Comparison of ENCODE assay signal across 14 cellular contexts in the genomic region with DNA sequence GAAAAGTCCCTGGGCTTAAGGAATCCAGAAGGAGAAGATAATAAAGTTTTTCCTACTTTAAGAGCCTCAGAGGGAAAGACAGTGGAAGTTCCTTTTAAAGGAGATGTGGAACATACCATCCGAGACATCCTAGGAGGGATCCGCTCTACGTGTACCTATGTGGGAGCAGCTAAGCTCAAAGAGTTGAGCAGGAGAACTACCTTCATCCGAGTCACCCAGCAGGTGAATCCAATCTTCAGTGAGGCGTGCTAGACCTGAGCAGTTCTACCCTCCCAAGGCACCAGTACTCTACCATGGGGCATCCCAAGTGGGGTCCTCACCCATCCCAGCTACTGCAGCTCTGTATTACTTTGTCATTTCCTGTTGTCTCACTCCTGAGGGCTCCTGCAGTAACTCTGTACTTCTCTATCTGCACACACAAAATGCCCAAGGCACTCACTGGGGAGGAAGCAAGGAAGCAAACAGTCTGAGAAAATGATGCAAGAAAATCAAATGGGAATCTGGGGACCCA. TPM values are rescaled to one million over a fixed set of nuclear protein-coding genes. Genes with fewer than 3 reads are reported as not detected.
A peak's percentile ranks its signal among the peaks of the same experiment; 100 is the strongest.
DNase-seq lines count a peak whose midpoint lies in the region; ATAC-seq and TF ChIP-seq lines count a peak whose summit lies in the region.
"Had no signal": no experiment of that assay in that cellular context is flagged by ENCODE, and none has a peak within 500 bp of the region (broad histone marks: within the 10 kb centered on the region; RNA-seq: fewer than 3 reads in every experiment).

No MANE protein-coding gene starts in this region.

- CTCF ChIA-PET in activated CD8-positive, alpha-beta T cell treated with anti-CD3 and anti-CD28 coated beads for 36 hours (lab: Charles Lee): interaction anchor here (1.4 to 27.8 kb wide), 3 partner anchors 32 to 147 kb away, joined by 3 to 873 read pairs (median 4); a partner anchor contains a TSS

- no peaks in the 10 kb centered on the region for H3K27me3 Mint-ChIP-seq in stimulated activated naive CD8-positive, alpha-beta T cell treated with anti-CD3 and anti-CD28 coated beads, Interleukin-15, Interleukin-2, amounts not matched to agents 100 ng/mL and 50 ng/mL, for 24 hours
- no peaks in the 10 kb centered on the region for H3K27me3 Mint-ChIP-seq in activated CD8-positive, alpha-beta T cell treated with anti-CD3 and anti-CD28 coated beads for 36 hours
- no peaks in the 10 kb centered on the region for H3K27me3 Mint-ChIP-seq in type B pancreatic cell

- no peak for ATAC-seq in stimulated activated naive CD8-positive, alpha-beta T cell treated with anti-CD3 and anti-CD28 coated beads, Interleukin-15, Interleukin-2, amounts not matched to agents 100 U/mL and 50 U/mL, for 24 hours
- ATAC-seq in activated CD8-positive, alpha-beta T cell treated with anti-CD3 and anti-CD28 coated beads for 36 hours: no peak
- ATAC-seq in left lobe of liver: no peak
- ATAC-seq in HG02623 (IDR thresholded peaks at IDR 0.05; ENCODE audit: unreplicated experiment): no peak
- ATAC-seq in HG03280 (IDR thresholded peaks at IDR 0.05; ENCODE audit: unreplicated experiment): no peak

- peaks cover 71% of the 10 kb centered on the region for H3K36me3 Mint-ChIP-seq in stimulated activated naive CD8-positive, alpha-beta T cell treated with anti-CD3 and anti-CD28 coated beads, Interleukin-15, Interleukin-2, amounts not matched to agents 100 ng/mL and 50 ng/mL, for 24 hours (ENCODE audit: low read depth)
- H3K36me3 Mint-ChIP-seq in activated CD8-positive, alpha-beta T cell treated with anti-CD3 and anti-CD28 coated beads for 36 hours (ENCODE audit: low read depth): peaks cover 57% of the 10 kb centered on the region
- H3K36me3 Mint-ChIP-seq in type B pancreatic cell: peaks cover 29% of the 10 kb centered on the region

- H3K4me1 Mint-ChIP-seq in stimulated activated naive CD8-positive, alpha-beta T cell treated with anti-CD3 and anti-CD28 coated beads, Interleukin-15, Interleukin-2, amounts not matched to agents 100 ng/mL and 50 ng/mL, for 24 hours (ENCODE audit: low read depth): peaks cover 91% of the 10 kb centered on the region
- H3K4me1 Mint-ChIP-seq in activated CD8-positive, alpha-beta T cell treated with anti-CD3 and anti-CD28 coated beads for 36 hours (ENCODE audit: low read depth): peaks cover 67% of the 10 kb centered on the region
- peaks cover 29% of the 10 kb centered on the region for H3K4me1 Mint-ChIP-seq in type B pancreatic cell (ENCODE audit: unreplicated experiment)

- intact Hi-C loops in activated CD8-positive, alpha-beta T cell treated with anti-CD3 and anti-CD28 coated beads for 36 hours (cut with micrococcal nuclease): no loop called here

- H3K9me3 Mint-ChIP-seq in stimulated activated naive CD8-positive, alpha-beta T cell treated with anti-CD3 and anti-CD28 coated beads, Interleukin-15, Interleukin-2, amounts not matched to agents 100 ng/mL and 50 ng/mL, for 24 hours: no peaks in the 10 kb centered on the region
- H3K9me3 Mint-ChIP-seq in activated CD8-positive, alpha-beta T cell treated with anti-CD3 and anti-CD28 coated beads for 36 hours: no peaks in the 10 kb centered on the region
- H3K9me3 Mint-ChIP-seq in type B pancreatic cell: no peaks in the 10 kb centered on the region

- DNase-seq in stimulated activated naive CD8-positive, alpha-beta T cell treated with anti-CD3 and anti-CD28 coated beads, Interleukin-15, Interleukin-2, amounts not matched to agents 100 U/mL and 50 U/mL, for 24 hours: no peak
- DNase-seq in activated CD8-positive, alpha-beta T cell treated with anti-CD3 and anti-CD28 coated beads for 36 hours: no peak
- DNase-seq in left lobe of liver (ENCODE audit: low spot score) (peak; percentile 41), type B pancreatic cell (ENCODE audit: extremely low spot score, unreplicated experiment) (no peak), NCI-H524 treated with DMSO at 0.1 percent for 48 hours (lab: John Stamatoyannopoulos, UW) (no peak)
- DNase-seq: AML-193; foreskin melanocyte; NCI-H69; RPMI8226; stimulated activated CD4-positive, alpha-beta T cell treated with anti-CD3 and anti-CD28 coated beads, Interleukin-2, amount 100 ng/mL, for 48 hours; stimulated activated naive CD4-positive, alpha-beta T cell treated with Interleukin-2 at 50 U/mL for 16 hours had no signal

- H3K4me3 Mint-ChIP-seq in stimulated activated naive CD8-positive, alpha-beta T cell treated with anti-CD3 and anti-CD28 coated beads, Interleukin-15, Interleukin-2, amounts not matched to agents 100 ng/mL and 50 ng/mL, for 24 hours: no peak overlapping the region
- no peak overlapping the region for H3K4me3 Mint-ChIP-seq in activated CD8-positive, alpha-beta T cell treated with anti-CD3 and anti-CD28 coated beads for 36 hours
- H3K4me3 Mint-ChIP-seq in type B pancreatic cell: peak overlapping the region; percentile 73

- POLR2A ChIA-PET in activated CD8-positive, alpha-beta T cell treated with anti-CD3 and anti-CD28 coated beads for 36 hours (lab: Charles Lee): interaction anchor here (0.6 to 1.9 kb wide), 7 partner anchors 11 to 59 kb away, joined by 3 to 6 read pairs (median 3); a partner anchor contains a TSS

- peak overlapping the region; percentile 61 for H3K27ac Mint-ChIP-seq in stimulated activated naive CD8-positive, alpha-beta T cell treated with anti-CD3 and anti-CD28 coated beads, Interleukin-15, Interleukin-2, amounts not matched to agents 100 ng/mL and 50 ng/mL, for 24 hours
- peak overlapping the region; percentile 69 for H3K27ac Mint-ChIP-seq in activated CD8-positive, alpha-beta T cell treated with anti-CD3 and anti-CD28 coated beads for 36 hours
- peak overlapping the region; percentile 92 for H3K27ac Mint-ChIP-seq in type B pancreatic cell

- no peak for TF ChIP-seq CTCF in activated CD8-positive, alpha-beta T cell treated with anti-CD3 and anti-CD28 coated beads for 36 hours (IDR thresholded peaks at IDR 0.05)
- no peak for TF ChIP-seq CTCF in type B pancreatic cell (conservative IDR thresholded peaks at IDR 0.05)

RNA-seq across cellular contexts. Expression of a gene that starts 3.8 kb away (rescaled TPM):
- total RNA-seq in activated CD8-positive, alpha-beta T cell treated with anti-CD3 and anti-CD28 coated beads for 36 hours: 10 to 100 TPM; 77.4 to 84.9 TPM
- total RNA-seq in left lobe of liver: 24.2 TPM
- 41.0 and 58.6 TPM in 2 replicates for total RNA-seq in type B pancreatic cell (ENCODE audit: low replicate concordance)

RNA-seq across cellular contexts. Expression of a gene that starts 5.9 kb away (rescaled TPM):
- total RNA-seq in activated CD8-positive, alpha-beta T cell treated with anti-CD3 and anti-CD28 coated beads for 36 hours: 10 to 100 TPM; 45.6 to 49.3 TPM
- total RNA-seq in left lobe of liver: 30.3 TPM
- total RNA-seq in type B pancreatic cell (ENCODE audit: low replicate concordance): 53.6 and 66.6 TPM in 2 replicates

RNA-seq across cellular contexts. Expression of a gene that starts 6.4 kb away (rescaled TPM):
- 100 to 1,000 TPM; 167 to 172 TPM for total RNA-seq in activated CD8-positive, alpha-beta T cell treated with anti-CD3 and anti-CD28 coated beads for 36 hours
- total RNA-seq in left lobe of liver (66.7 TPM), type B pancreatic cell (ENCODE audit: low replicate concordance) (158 and 161 TPM in 2 replicates)

RNA-seq across cellular contexts. Expression of a gene that starts 22.7 kb away (rescaled TPM):
- 10 to 100 TPM; 11.2 to 11.3 TPM for total RNA-seq in activated CD8-positive, alpha-beta T cell treated with anti-CD3 and anti-CD28 coated beads for 36 hours
- 5.0 TPM for total RNA-seq in left lobe of liver
- 16.9 and 22.6 TPM in 2 replicates for total RNA-seq in type B pancreatic cell (ENCODE audit: low replicate concordance)

RNA-seq across cellular contexts. Expression of a gene that starts 24.4 kb away (rescaled TPM):
- total RNA-seq in activated CD8-positive, alpha-beta T cell treated with anti-CD3 and anti-CD28 coated beads for 36 hours: 1 to 10 TPM; 3.0 to 3.1 TPM
- total RNA-seq in left lobe of liver (1.8 TPM), type B pancreatic cell (ENCODE audit: low replicate concordance) (10.1 and 16.6 TPM in 2 replicates)
